ENCODE assay signal across 20 cellular contexts in genomic region chr11:7874061-7874460, GRCh38. TPM values are rescaled to one million over a fixed set of nuclear protein-coding genes. Genes with fewer than 3 reads are reported as not detected.
DNase-seq lines count a peak whose midpoint lies in the region; ATAC-seq and TF ChIP-seq lines count a peak whose summit lies in the region.
"Had no signal": no experiment of that assay in that cellular context is flagged by ENCODE, and none has a peak within 500 bp of the region (broad histone marks: within the 10 kb centered on the region; RNA-seq: fewer than 3 reads in every experiment).

No MANE protein-coding gene starts in this region.

- H3K4me1 Mint-ChIP-seq in MCF 10A (ENCODE audit: insufficient read depth, unreplicated experiment) (peaks cover 22% of the 10 kb centered on the region), mesothelial cell of epicardium (peaks cover 18% of the 10 kb centered on the region)
- no peaks in the 10 kb centered on the region for H3K4me1 Mint-ChIP-seq in activated CD8-positive, alpha-beta T cell treated with anti-CD3 and anti-CD28 coated beads for 36 hours (ENCODE audit: low read depth)
- H3K4me1 Mint-ChIP-seq: CD14-positive monocyte had no signal

- no peaks in the 10 kb centered on the region for H3K27me3 ChIP-seq in breast epithelium

- no peaks in the 10 kb centered on the region for H3K4me1 ChIP-seq in breast epithelium

- no peaks in the 10 kb centered on the region for H3K9me3 Mint-ChIP-seq in MCF 10A (ENCODE audit: unreplicated experiment)
- H3K9me3 Mint-ChIP-seq in mesothelial cell of epicardium: peaks cover 13% of the 10 kb centered on the region
- no peaks in the 10 kb centered on the region for H3K9me3 Mint-ChIP-seq in activated CD8-positive, alpha-beta T cell treated with anti-CD3 and anti-CD28 coated beads for 36 hours
- H3K9me3 Mint-ChIP-seq: CD8-positive, alpha-beta T cell had no signal

- H3K4me3 ChIP-seq in breast epithelium: no peak overlapping the region

- POLR2A ChIA-PET in MCF 10A (lab: Yijun Ruan, JAX): interaction anchor here (1.2 kb wide), 1 partner anchor 28 kb away, joined by 4 read pairs; no protein-coding TSS in a partner anchor
- POLR2A ChIA-PET in activated CD8-positive, alpha-beta T cell treated with anti-CD3 and anti-CD28 coated beads for 36 hours (lab: Charles Lee): no interaction called here

- no peaks in the 10 kb centered on the region for H3K9me3 ChIP-seq in breast epithelium

- no peak for TF ChIP-seq POLR2A in breast epithelium (IDR thresholded peaks at IDR 0.05)

- H3K27ac ChIP-seq in breast epithelium: no peak overlapping the region
- peak overlapping the region; percentile 69 for H3K27ac ChIP-seq in epithelial cell of prostate
- H3K27ac ChIP-seq: 22Rv1 had no signal

- ATAC-seq in activated CD8-positive, alpha-beta T cell treated with anti-CD3 and anti-CD28 coated beads for 36 hours: no peak
- ATAC-seq: CD8-positive, alpha-beta T cell; HepG2 had no signal

- H3K27ac Mint-ChIP-seq in MCF 10A (ENCODE audit: low read depth, unreplicated experiment) (peak overlapping the region; percentile 20), mesothelial cell of epicardium (peak overlapping the region; percentile 8)
- no peak overlapping the region for H3K27ac Mint-ChIP-seq in activated CD8-positive, alpha-beta T cell treated with anti-CD3 and anti-CD28 coated beads for 36 hours
- H3K27ac Mint-ChIP-seq: CD14-positive monocyte; CD8-positive, alpha-beta T cell; HFFc6 had no signal

- intact Hi-C loops in MCF 10A (cut with micrococcal nuclease) (no loop called here), breast epithelium (cut with DNase I; ENCODE audit: low total_unique reads) (no loop called here)
- intact Hi-C loops in activated CD8-positive, alpha-beta T cell treated with anti-CD3 and anti-CD28 coated beads for 36 hours (cut with micrococcal nuclease): no loop called here

- no TSS peak for BruUV-seq in MCF 10A (replicated peaks; lab: Mats Ljungman, UMichigan)

- H3K27me3 Mint-ChIP-seq in MCF 10A (ENCODE audit: insufficient read depth, unreplicated experiment): no peaks in the 10 kb centered on the region
- H3K27me3 Mint-ChIP-seq in mesothelial cell of epicardium (ENCODE audit: low read depth): no peaks in the 10 kb centered on the region
- H3K27me3 Mint-ChIP-seq in activated CD8-positive, alpha-beta T cell treated with anti-CD3 and anti-CD28 coated beads for 36 hours: peaks cover 9% of the 10 kb centered on the region

- no peak for TF ChIP-seq CTCF in MCF 10A (IDR thresholded peaks at IDR 0.05; ENCODE audit: unreplicated experiment)
- TF ChIP-seq CTCF in breast epithelium (IDR thresholded peaks at IDR 0.05): no peak
- no peak for TF ChIP-seq CTCF in mesothelial cell of epicardium (IDR thresholded peaks at IDR 0.05; ENCODE audit: unreplicated experiment)
- no peak for TF ChIP-seq CTCF in activated CD8-positive, alpha-beta T cell treated with anti-CD3 and anti-CD28 coated beads for 36 hours (IDR thresholded peaks at IDR 0.05)

- H3K4me3 Mint-ChIP-seq in MCF 10A (ENCODE audit: unreplicated experiment): no peak overlapping the region
- H3K4me3 Mint-ChIP-seq in mesothelial cell of epicardium: no peak overlapping the region
- H3K4me3 Mint-ChIP-seq in activated CD8-positive, alpha-beta T cell treated with anti-CD3 and anti-CD28 coated beads for 36 hours: no peak overlapping the region
- H3K4me3 Mint-ChIP-seq: CD14-positive monocyte; CD8-positive, alpha-beta T cell; HFFc6 had no signal

- no peaks in the 10 kb centered on the region for H3K36me3 Mint-ChIP-seq in MCF 10A (ENCODE audit: insufficient read depth, unreplicated experiment)
- peaks cover 13% of the 10 kb centered on the region for H3K36me3 Mint-ChIP-seq in mesothelial cell of epicardium
- no peaks in the 10 kb centered on the region for H3K36me3 Mint-ChIP-seq in activated CD8-positive, alpha-beta T cell treated with anti-CD3 and anti-CD28 coated beads for 36 hours (ENCODE audit: low read depth)
- H3K36me3 Mint-ChIP-seq: CD14-positive monocyte; CD8-positive, alpha-beta T cell had no signal

- CTCF ChIA-PET in MCF 10A (lab: Yijun Ruan, JAX): interaction anchor here (1.0 to 2.5 kb wide), 5 partner anchors 19 to 226 kb away, joined by 3 to 16 read pairs (median 5); partner anchors contain the start of gene EIF3F
- CTCF ChIA-PET in activated CD8-positive, alpha-beta T cell treated with anti-CD3 and anti-CD28 coated beads for 36 hours (lab: Charles Lee): interaction anchor here (1.1 to 1.3 kb wide), 2 partner anchors 19 to 225 kb away, joined by 3 read pairs; no protein-coding TSS in a partner anchor

- DNase-seq in MCF 10A (ENCODE audit: unreplicated experiment): no peak
- DNase-seq in breast epithelium (ENCODE audit: low spot score in 2 of 2): no peak
- no peak for DNase-seq in epithelial cell of prostate (ENCODE audit: low read depth, low spot score)
- DNase-seq in mesothelial cell of epicardium (ENCODE audit: low spot score in 2 of 2, unreplicated experiment in 2 of 2): no peak
- no peak for DNase-seq in NCI-H1694 (lab: John Stamatoyannopoulos, UW)
- DNase-seq in activated naive CD4-positive, alpha-beta T cell treated with anti-CD3 and anti-CD28 coated beads, Interleukin-2, amount 50 U/mL, for 16 hours: no peak
- no peak for DNase-seq in activated CD8-positive, alpha-beta T cell treated with anti-CD3 and anti-CD28 coated beads for 36 hours
- DNase-seq: CD8-positive, alpha-beta T cell; COR-L47; DMS153; DND-41; GF-D8; HCEC 1CT; HFFc6 had no signal

- H3K36me3 ChIP-seq in breast epithelium: no peaks in the 10 kb centered on the region

RNA-seq across cellular contexts. Expression of gene OR5P3, which starts 43.4 kb away (rescaled TPM):
- not detected in 2 replicates for total RNA-seq in MCF 10A (2022)
- total RNA-seq in breast epithelium: 10 to 100 TPM in 1 of 3 donors, 1 to 10 TPM in 1, not detected in 1; 3.9 to 11.1 TPM
- total RNA-seq in mesothelial cell of epicardium: 2.6 to 3.1 TPM (median 2.7 TPM) in 3 replicates
- not detected for total RNA-seq in activated CD8-positive, alpha-beta T cell treated with anti-CD3 and anti-CD28 coated beads for 36 hours
- total RNA-seq: A673; CD8-positive, alpha-beta T cell; H4; HepG2; HFFc6; HT1080 had no signal

RNA-seq across cellular contexts. Expression of gene OR10A6, which starts 57.0 kb away (rescaled TPM):
- total RNA-seq in MCF 10A (2022): not detected in 2 replicates
- total RNA-seq in breast epithelium: not detected
- total RNA-seq in mesothelial cell of epicardium: not detected in 3 replicates
- total RNA-seq in activated CD8-positive, alpha-beta T cell treated with anti-CD3 and anti-CD28 coated beads for 36 hours: not detected
- total RNA-seq: A673; CD8-positive, alpha-beta T cell; H4; HepG2 had no signal
